26 cellular contexts compared by ENCODE assay signal in genomic region chr3:180102604-180103003, GRCh38.
"Had no signal": no experiment of that assay in that cellular context is flagged by ENCODE, and none has a peak within 500 bp of the region (broad histone marks: within the 10 kb centered on the region; RNA-seq: fewer than 3 reads in every experiment).

No MANE protein-coding gene starts in this region.

- DNase-seq: activated B cell treated with CpG ODN at 0.5 μM for 24 hours; activated CD4-positive, alpha-beta memory T cell treated with anti-CD3 and anti-CD28 coated beads for 36 hours; activated CD4-positive, alpha-beta T cell treated with anti-CD3 and anti-CD28 coated beads, Interleukin-2, amount 10 ng/mL, durations not matched to agents 24 days and 14 days; activated CD8-positive, alpha-beta memory T cell treated with anti-CD3 and anti-CD28 coated beads, Interleukin-2, amount 10 ng/mL, durations not matched to agents 7 days and 5 days; activated CD8-positive, alpha-beta memory T cell treated with anti-CD3 and anti-CD28 coated beads, Interleukin-2, amount 50 U/mL, for 4 hours; activated CD8-positive, alpha-beta T cell treated with anti-CD3 and anti-CD28 coated beads, Interleukin-2, amount 10 ng/mL, durations not matched to agents 7 days and 5 days; activated gamma-delta T cell treated with Interleukin-2 at 50 U/mL for 16 hours; activated naive CD4-positive, alpha-beta T cell treated with anti-CD3 and anti-CD28 coated beads, Interleukin-2, amount 50 U/mL, for 16 hours; activated naive CD4-positive, alpha-beta T cell treated with Interleukin-2 at 50 U/mL for 16 hours; activated T-cell treated with anti-CD3 and anti-CD28 coated beads, Interleukin-2, amount 50 U/mL, for 1 hour; activated T-cell treated with anti-CD3 and anti-CD28 coated beads, Interleukin-2, amount 50 U/mL, for 48 hours; amniotic stem cell; anterior cingulate cortex; brain microvascular endothelial cell; dorsolateral prefrontal cortex; effector memory CD4-positive, alpha-beta T cell; erythroblast; foreskin keratinocyte; gastrocnemius medialis; glutamatergic neuron; T-helper 2 cell had no signal

- H3K4me3 ChIP-seq: coronary artery, dorsolateral prefrontal cortex, esophagus muscularis mucosa, gastrocnemius medialis had no signal

- H3K27me3 ChIP-seq: brain microvascular endothelial cell, dorsolateral prefrontal cortex, foreskin keratinocyte, gastrocnemius medialis had no signal

- H3K27ac ChIP-seq: brain microvascular endothelial cell, coronary artery, dorsolateral prefrontal cortex, esophagus muscularis mucosa, foreskin keratinocyte, gastrocnemius medialis, VCaP had no signal

- FAIRE-seq: astrocyte, bronchial epithelial cell had no signal

- H3K9me3 ChIP-seq: gastrocnemius medialis had no signal

- H3K4me1 ChIP-seq: esophagus muscularis mucosa, foreskin keratinocyte, gastrocnemius medialis had no signal

- H3K36me3 ChIP-seq: brain microvascular endothelial cell, esophagus muscularis mucosa, gastrocnemius medialis had no signal
